Comparison of ENCODE assay signal across 8 cellular contexts in the genomic region with DNA sequence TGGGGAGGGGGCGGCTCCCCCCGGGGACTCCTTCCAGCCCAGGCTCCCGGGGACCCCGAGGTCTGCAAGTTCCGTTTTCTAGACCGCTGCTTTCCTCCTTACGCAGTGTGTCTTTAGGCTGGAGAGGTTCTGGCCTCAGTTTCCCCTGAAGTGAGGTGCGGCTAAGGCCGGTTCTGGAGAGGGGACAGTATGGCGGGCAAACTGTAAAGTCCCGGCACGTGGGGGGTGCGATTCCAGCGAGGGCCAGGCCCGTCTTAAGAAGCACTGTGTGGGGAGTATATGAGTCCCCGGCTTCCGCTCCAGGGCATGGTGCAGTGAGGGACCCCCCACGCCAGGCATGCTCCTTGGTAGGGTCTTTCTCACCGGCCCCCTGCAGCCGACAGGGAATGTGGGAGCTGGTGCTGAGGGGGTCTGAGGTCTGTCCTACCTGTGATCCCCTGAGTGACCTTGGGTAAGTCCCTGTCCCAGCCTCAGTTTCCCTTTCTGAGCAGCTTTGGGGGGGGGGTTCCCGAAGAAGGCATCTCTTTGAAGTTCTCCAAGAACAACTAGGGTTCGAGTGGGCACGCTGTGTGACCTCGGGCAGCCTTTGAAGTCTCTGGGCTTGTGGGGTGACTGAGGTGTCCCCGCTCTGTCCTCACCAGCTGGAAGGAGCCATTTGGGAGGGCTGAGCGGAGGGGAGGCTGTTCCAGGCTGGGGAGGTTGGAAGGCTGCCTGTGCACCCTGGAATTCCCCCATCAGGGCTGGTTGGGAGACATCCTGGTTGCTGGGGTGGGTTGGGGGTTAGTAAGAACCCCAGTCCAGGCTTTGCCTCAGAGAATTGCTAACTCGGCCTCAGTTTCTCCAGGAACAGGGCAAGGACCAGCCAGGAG. TPM values are rescaled to one million over a fixed set of nuclear protein-coding genes. Genes with fewer than 3 reads are reported as not detected.
DNase-seq lines count a peak whose midpoint lies in the region; ATAC-seq and TF ChIP-seq lines count a peak whose summit lies in the region.

No MANE protein-coding gene starts in this region.

- H3K36me3 ChIP-seq in PC-3 (ENCODE audit: low read depth, low read length), result no peaks in the 10 kb centered on the region
- no peaks in the 10 kb centered on the region for H3K36me3 ChIP-seq in prostate gland

- no peaks in the 10 kb centered on the region for H4K20me1 ChIP-seq in PC-3 (ENCODE audit: low read length)

- in situ Hi-C loops in GM13977 (cut with MboI; ENCODE audit: low pct_unique_long_range_greater_than_20kb, low sequenced_read_pairs, unreplicated experiment), result no loop called here

- H3F3A ChIP-seq in PC-3 (ENCODE audit: low read length, unreplicated experiment), result no peaks in the 10 kb centered on the region

- H3K27me3 ChIP-seq in PC-3 (ENCODE audit: low read length) (no peaks in the 10 kb centered on the region), prostate gland (replicated peaks; ENCODE audit: insufficient read depth) (no peaks in the 10 kb centered on the region)

- no peak for TF ChIP-seq POLR2A in prostate gland (IDR thresholded peaks at IDR 0.05)

- peak overlapping the region; percentile 95 for H3K9ac ChIP-seq in PC-3 (ENCODE audit: low read length)

- ATAC-seq in PC-3, result no peak

- H3K4me1 ChIP-seq in PC-3 (ENCODE audit: insufficient read depth, low read length) (peaks cover 22% of the 10 kb centered on the region), prostate gland (replicated peaks) (peaks cover 18% of the 10 kb centered on the region)

- intact Hi-C loops in PC-3 (cut with micrococcal nuclease) (no loop called here), prostate gland (cut with DNase I) (loop anchor here (5.0 kb wide), 1 partner anchor 39 kb away; no protein-coding TSS in a partner anchor)

- peak overlapping the region; percentile 74 for H3K27ac ChIP-seq in PC-3 (ENCODE audit: low read length)
- H3K27ac ChIP-seq in epithelial cell of prostate, result peak overlapping the region; percentile 66
- peak overlapping the region; percentile 96 to 100 for H3K27ac ChIP-seq in prostate gland

- TSS peak; percentile 46 for BruUV-seq in PC-3 (replicated peaks; lab: Mats Ljungman, UMichigan)

- no peaks in the 10 kb centered on the region for H3K9me2 ChIP-seq in PC-3 (replicated peaks; ENCODE audit: low read length)

- H2AFZ ChIP-seq in PC-3 (ENCODE audit: low read length), result 0 out of 2 replicates have a peak overlapping the region, but pooled peaks have one; percentile 12

- no peaks in the 10 kb centered on the region for H3K9me3 ChIP-seq in PC-3 (ENCODE audit: low read length)
- H3K9me3 ChIP-seq in prostate gland, result no peaks in the 10 kb centered on the region

- H3K4me3 ChIP-seq in PC-3 (ENCODE audit: low read length) (peak overlapping the region; percentile 90), prostate gland (peak overlapping the region; percentile 79 to 99)

- peak overlapping the region; percentile 86 for H3K4me2 ChIP-seq in PC-3 (ENCODE audit: low read length)

- H3K79me2 ChIP-seq in PC-3 (ENCODE audit: low read length), result peaks cover 74% of the 10 kb centered on the region

- DNase-seq in EH (ENCODE audit: low read depth), result peak; percentile 37
- DNase-seq in PC-3, result no peak
- no peak for DNase-seq in epithelial cell of prostate (ENCODE audit: low read depth, low spot score)
- DNase-seq in prostate gland (ENCODE audit: low spot score), result no peak
- no peak for DNase-seq in GM13977 (ENCODE audit: low spot score)
- no peak for DNase-seq in NCI-H774 (lab: John Stamatoyannopoulos, UW)
- DNase-seq in dedifferentiated amniotic fluid mesenchymal stem cell (ENCODE audit: extremely low spot score), result no peak
- DNase-seq in D341Med (ENCODE audit: low spot score), result no peak

- TF ChIP-seq CTCF in PC-3 (conservative IDR thresholded peaks at IDR 0.05; ENCODE audit: low read depth, low read length), result no peak
- no peak for TF ChIP-seq CTCF in prostate gland (IDR thresholded peaks at IDR 0.05)
- no peak for TF ChIP-seq CTCF in GM13977 (IDR thresholded peaks at IDR 0.05; ENCODE audit: extremely low read depth, insufficient read depth, missing control alignments)

- 11% methylated on average over 18 of the region's 27 CpGs for WGBS in prostate gland

- POLR2A ChIA-PET in PC-3 (lab: Charles Lee; ENCODE audit: unreplicated experiment), result no interaction called here

- CTCF ChIA-PET in PC-3 (lab: Charles Lee), result no interaction called here

RNA-seq across cellular contexts. Expression of gene NFIC, which starts 1.4 kb away (rescaled TPM):
- total RNA-seq in PC-3 (2014; rRNA removed) (31.7 and 49.6 TPM in 2 replicates), prostate gland (100 to 1,000 TPM; 160 to 168 TPM)
